Comparison of ENCODE assay signal across 28 cellular contexts in the genomic region with DNA sequence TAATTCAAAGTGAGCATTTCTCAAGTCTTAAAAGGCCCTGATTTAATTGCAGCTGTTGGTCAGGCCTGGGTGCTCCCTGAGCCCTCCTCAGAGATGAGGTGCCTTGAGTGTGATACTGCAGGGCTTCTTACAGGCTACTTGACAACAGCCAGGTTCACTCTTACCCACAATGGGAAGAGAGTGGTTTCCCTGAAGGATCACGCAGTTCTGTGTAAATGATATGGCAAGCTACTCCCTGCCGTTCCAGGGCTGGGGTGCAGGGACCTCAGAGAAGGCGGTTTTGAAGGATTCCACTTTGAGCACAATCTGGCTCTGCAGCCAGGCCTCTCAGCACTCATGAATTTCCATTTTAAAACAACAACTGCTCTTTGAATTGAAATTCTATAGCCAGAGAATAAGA.
DNase-seq lines count a peak whose midpoint lies in the region; ATAC-seq and TF ChIP-seq lines count a peak whose summit lies in the region.
"Had no signal": no experiment of that assay in that cellular context is flagged by ENCODE, and none has a peak within 500 bp of the region (broad histone marks: within the 10 kb centered on the region; RNA-seq: fewer than 3 reads in every experiment).

No MANE protein-coding gene starts in this region.

- no peaks in the 10 kb centered on the region for H3K9me3 ChIP-seq in left lung

- no peaks in the 10 kb centered on the region for H3K4me1 ChIP-seq in left lung
- H3K4me1 ChIP-seq: neural progenitor cell, right atrium auricular region had no signal

- peaks cover 6 to 17% of the 10 kb centered on the region in 2 donors for H3K27me3 ChIP-seq in left lung
- H3K27me3 ChIP-seq: brain microvascular endothelial cell, dorsolateral prefrontal cortex, neural progenitor cell, right atrium auricular region had no signal

- H3K4me3 Mint-ChIP-seq in nephron progenitor cell, result no peak overlapping the region
- H3K4me3 Mint-ChIP-seq: activated CD8-positive, alpha-beta memory T cell treated with anti-CD3 and anti-CD28 coated beads, Interleukin-2, amount 10 ng/mL, durations not matched to agents 7 days and 5 days; activated naive CD4-positive, alpha-beta T cell treated with anti-CD3 and anti-CD28 coated beads, Interleukin-2, amount 10 ng/mL, durations not matched to agents 7 days and 5 days; CD8-positive, alpha-beta T cell; neural progenitor cell; T-helper 17 cell had no signal

- TF ChIP-seq CTCF in nephron progenitor cell (IDR thresholded peaks at IDR 0.05) (no peak), left lung (IDR thresholded peaks at IDR 0.05) (no peak)

- H3K27ac Mint-ChIP-seq in nephron progenitor cell, result peak overlapping the region; percentile 64
- H3K27ac Mint-ChIP-seq in activated naive CD4-positive, alpha-beta T cell treated with anti-CD3 and anti-CD28 coated beads, Interleukin-2, amount 50 U/mL, for 72 hours, result no peak overlapping the region
- H3K27ac Mint-ChIP-seq: activated CD8-positive, alpha-beta memory T cell treated with anti-CD3 and anti-CD28 coated beads, Interleukin-2, amount 10 ng/mL, durations not matched to agents 7 days and 5 days; activated naive CD4-positive, alpha-beta T cell treated with anti-CD3 and anti-CD28 coated beads, Interleukin-2, amount 10 ng/mL, durations not matched to agents 7 days and 5 days; CD8-positive, alpha-beta T cell; neural progenitor cell; T-helper 17 cell had no signal

- no peak overlapping the region for H3K27ac ChIP-seq in left lung
- H3K27ac ChIP-seq: brain microvascular endothelial cell, left ventricle myocardium inferior, neural progenitor cell, right atrium auricular region had no signal

- peaks cover 17% of the 10 kb centered on the region for H3K4me1 Mint-ChIP-seq in nephron progenitor cell

- peaks cover 9% of the 10 kb centered on the region for H3K36me3 Mint-ChIP-seq in nephron progenitor cell (ENCODE audit: low read depth)
- H3K36me3 Mint-ChIP-seq in activated naive CD4-positive, alpha-beta T cell treated with anti-CD3 and anti-CD28 coated beads, Interleukin-2, amount 50 U/mL, for 72 hours, result peaks cover 9 to 11% of the 10 kb centered on the region in 2 donors
- H3K36me3 Mint-ChIP-seq: activated CD8-positive, alpha-beta memory T cell treated with anti-CD3 and anti-CD28 coated beads, Interleukin-2, amount 10 ng/mL, durations not matched to agents 7 days and 5 days; activated naive CD4-positive, alpha-beta T cell treated with anti-CD3 and anti-CD28 coated beads, Interleukin-2, amount 10 ng/mL, durations not matched to agents 7 days and 5 days; CD8-positive, alpha-beta T cell; neural progenitor cell had no signal

- H3K4me3 ChIP-seq in left lung, result no peak overlapping the region
- H3K4me3 ChIP-seq: left ventricle myocardium inferior, neural progenitor cell, right atrium auricular region had no signal

- ATAC-seq in left cardiac atrium (no peak), left lung (no peak)
- ATAC-seq in activated naive CD4-positive, alpha-beta T cell treated with anti-CD3 and anti-CD28 coated beads, Interleukin-2, amount 50 U/mL, for 72 hours, result no peak
- ATAC-seq: activated CD8-positive, alpha-beta memory T cell treated with anti-CD3 and anti-CD28 coated beads, Interleukin-2, amount 10 ng/mL, durations not matched to agents 7 days and 5 days; CD8-positive, alpha-beta T cell; HCT116; HepG2; Panc1; stimulated activated naive CD8-positive, alpha-beta T cell treated with anti-CD3 and anti-CD28 coated beads, Interleukin-15, Interleukin-2, amounts not matched to agents 100 U/mL and 50 U/mL, for 24 hours; T-helper 17 cell had no signal

- H3K36me3 ChIP-seq in left lung, result no peaks in the 10 kb centered on the region
- H3K36me3 ChIP-seq: brain microvascular endothelial cell, left ventricle myocardium inferior, neural progenitor cell, right atrium auricular region had no signal

- intact Hi-C loops in left cardiac atrium (cut with DNase I) (no loop called here), left lung (cut with DNase I) (no loop called here)

- DNase-seq in DMS79 (lab: John Stamatoyannopoulos, UW) (peak; percentile 99), NCI-H128 (lab: John Stamatoyannopoulos, UW; ENCODE audit: unreplicated experiment) (peak; percentile 33), SK-N-DZ (ENCODE audit: low spot score) (peak; percentile 51), nephron progenitor cell (peak; percentile 2), left cardiac atrium (no peak), left lung (no peak)
- no peak for DNase-seq in activated naive CD4-positive, alpha-beta T cell treated with anti-CD3 and anti-CD28 coated beads, Interleukin-2, amount 50 U/mL, for 72 hours (ENCODE audit: low spot score in 2 of 2)
- DNase-seq: activated CD8-positive, alpha-beta memory T cell treated with anti-CD3 and anti-CD28 coated beads, Interleukin-2, amount 10 ng/mL, durations not matched to agents 7 days and 5 days; activated naive CD4-positive, alpha-beta T cell treated with anti-CD3 and anti-CD28 coated beads, Interleukin-2, amount 10 ng/mL, durations not matched to agents 7 days and 5 days; activated T-cell treated with anti-CD3 and anti-CD28 coated beads, Interleukin-2, amount 50 U/mL, for 48 hours; amniotic stem cell; brain microvascular endothelial cell; CD8-positive, alpha-beta T cell; cerebellar nuclear complex; left ventricle myocardium inferior; mesendoderm; NCI-H345; NCI-H774; Right ventricle myocardium superior; stimulated activated CD4-positive, alpha-beta T cell treated with anti-CD3 and anti-CD28 coated beads, Interleukin-1b, Interleukin-23, amount 100 ng/mL, for 48 hours; stimulated activated naive CD8-positive, alpha-beta T cell treated with anti-CD3 and anti-CD28 coated beads, Interleukin-15, Interleukin-2, amounts not matched to agents 100 U/mL and 50 U/mL, for 24 hours; T-helper 17 cell had no signal

- peaks cover 7% of the 10 kb centered on the region for H3K27me3 Mint-ChIP-seq in nephron progenitor cell (ENCODE audit: low read depth, poor library complexity)

- H3K9me3 Mint-ChIP-seq in nephron progenitor cell, result peaks cover 34% of the 10 kb centered on the region
- peaks cover 0 to 4% of the 10 kb centered on the region in 2 donors for H3K9me3 Mint-ChIP-seq in activated naive CD4-positive, alpha-beta T cell treated with anti-CD3 and anti-CD28 coated beads, Interleukin-2, amount 50 U/mL, for 72 hours
- H3K9me3 Mint-ChIP-seq: activated naive CD4-positive, alpha-beta T cell treated with anti-CD3 and anti-CD28 coated beads, Interleukin-2, amount 10 ng/mL, durations not matched to agents 7 days and 5 days; CD8-positive, alpha-beta T cell had no signal

Comparison
In these comparisons a context has a peak if more than half of its experiments do, and no peak if none do; other contexts are left out.
1. DNase-seq: peak in DMS79 (single experiment), NCI-H128 (single experiment), SK-N-DZ (single experiment) and nephron progenitor cell (single experiment); none in left cardiac atrium (single experiment), left lung (0 of 2) and activated naive CD4-positive, alpha-beta T cell treated with anti-CD3 and anti-CD28 coated beads, Interleukin-2, amount 50 U/mL, for 72 hours (0 of 2).